8 cellular contexts compared by ENCODE assay signal in the genomic region with DNA sequence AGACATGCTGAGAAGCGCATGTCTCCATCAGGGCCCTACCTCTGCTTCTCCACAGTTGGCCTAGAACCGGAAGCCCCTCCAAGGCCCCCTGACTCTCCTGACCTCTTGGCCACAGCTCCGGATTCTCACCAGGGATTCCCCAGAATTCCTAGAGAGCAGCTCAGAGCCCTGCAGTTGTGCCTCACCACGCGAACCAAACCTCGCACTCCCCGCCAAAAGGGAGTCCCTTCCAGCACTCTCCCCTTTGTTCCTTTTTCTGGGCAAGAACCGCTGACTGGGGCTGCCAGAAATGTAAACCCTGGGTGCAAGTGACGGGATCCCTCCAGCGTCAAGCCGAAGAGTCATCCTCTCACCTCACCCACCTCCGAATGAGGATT. TPM values are rescaled to one million over a fixed set of nuclear protein-coding genes. Genes with fewer than 3 reads are reported as not detected.
DNase-seq lines count a peak whose midpoint lies in the region; ATAC-seq and TF ChIP-seq lines count a peak whose summit lies in the region.

No MANE protein-coding gene starts in this region.

- no peaks in the 10 kb centered on the region for H3K27me3 ChIP-seq in CD4-positive, alpha-beta T cell (ENCODE audit: control insufficient read depth, insufficient read depth, low read length)
- no peaks in the 10 kb centered on the region for H3K27me3 ChIP-seq in MG63

- H3K4me1 Mint-ChIP-seq in CD4-positive, alpha-beta T cell (ENCODE audit: low read depth): peaks cover 8% of the 10 kb centered on the region
- H3K4me1 Mint-ChIP-seq in osteocyte (ENCODE audit: unreplicated experiment): peaks cover 48% of the 10 kb centered on the region

- peaks cover 5% of the 10 kb centered on the region for H3K36me3 Mint-ChIP-seq in CD4-positive, alpha-beta T cell (ENCODE audit: low read depth)
- peaks cover 3% of the 10 kb centered on the region for H3K36me3 Mint-ChIP-seq in osteocyte (ENCODE audit: unreplicated experiment)

- CTCF ChIA-PET in CD4-positive, alpha-beta T cell (lab: Charles Lee): no interaction called here

- no peak for TF ChIP-seq CTCF in CD4-positive, alpha-beta T cell (IDR thresholded peaks at IDR 0.05)
- no peak for TF ChIP-seq CTCF in fibroblast of villous mesenchyme (IDR thresholded peaks at IDR 0.05; ENCODE audit: insufficient read depth, low read depth, low read length)
- no peak for TF ChIP-seq CTCF in osteocyte (IDR thresholded peaks at IDR 0.05)

- ATAC-seq in CD4-positive, alpha-beta T cell (ENCODE audit: poor library complexity): no peak

- no peaks in the 10 kb centered on the region for H3K36me3 ChIP-seq in MG63

- peak overlapping the region; percentile 93 for H3K4me3 Mint-ChIP-seq in CD4-positive, alpha-beta T cell
- H3K4me3 Mint-ChIP-seq in osteocyte (ENCODE audit: unreplicated experiment): peak overlapping the region; percentile 83

- no peak overlapping the region for H3K27ac ChIP-seq in CD4-positive, alpha-beta T cell (ENCODE audit: low read depth, low read length)

- no peaks in the 10 kb centered on the region for H3K9me3 ChIP-seq in CD4-positive, alpha-beta T cell (ENCODE audit: control insufficient read depth, low read length)
- H3K9me3 ChIP-seq in MG63: no peaks in the 10 kb centered on the region

- no peaks in the 10 kb centered on the region for H3K9me3 Mint-ChIP-seq in CD4-positive, alpha-beta T cell
- no peaks in the 10 kb centered on the region for H3K9me3 Mint-ChIP-seq in osteocyte (ENCODE audit: unreplicated experiment)

- H3K27me3 Mint-ChIP-seq in CD4-positive, alpha-beta T cell: peaks cover 15% of the 10 kb centered on the region
- no peaks in the 10 kb centered on the region for H3K27me3 Mint-ChIP-seq in osteocyte (ENCODE audit: unreplicated experiment)

- peak overlapping the region; percentile 58 for H3K27ac Mint-ChIP-seq in CD4-positive, alpha-beta T cell
- peak overlapping the region; percentile 93 for H3K27ac Mint-ChIP-seq in osteocyte (ENCODE audit: unreplicated experiment)

- no peak for DNase-seq in CD4-positive, alpha-beta T cell
- no peak for DNase-seq in MG63
- no peak for DNase-seq in fibroblast of villous mesenchyme (ENCODE audit: low read depth)
- DNase-seq in osteocyte (ENCODE audit: extremely low spot score, unreplicated experiment): no peak
- no peak for DNase-seq in NCI-H526 treated with DMSO at 0.1 percent for 48 hours (lab: John Stamatoyannopoulos, UW)
- DNase-seq in retina: no peak
- DNase-seq in OCI-M2 (lab: John Stamatoyannopoulos, UW; ENCODE audit: unreplicated experiment): no peak
- DNase-seq in SHP77 treated with DMSO at 0.1 percent for 48 hours (lab: John Stamatoyannopoulos, UW): no peak

- POLR2A ChIA-PET in CD4-positive, alpha-beta T cell (lab: Charles Lee): interaction anchor here (1.3 kb wide), 2 partner anchors 8 to 36 kb away, joined by 4 to 8 read pairs; a partner anchor contains a TSS

- intact Hi-C loops in CD4-positive, alpha-beta T cell (cut with DNase I, micrococcal nuclease): no loop called here

- H3K4me3 ChIP-seq in MG63: peak overlapping the region; percentile 52
- H3K4me3 ChIP-seq in fibroblast of villous mesenchyme (ENCODE audit: low read depth, low read length): peak overlapping the region; percentile 47

RNA-seq across cellular contexts. Expression of a gene that starts 36.7 kb away (rescaled TPM):
- total RNA-seq in CD4-positive, alpha-beta T cell: 10 to 100 TPM; 15.4 to 15.7 TPM
- total RNA-seq in MG63 (2014; rRNA removed; shearing (Covaris generic); ENCODE audit: low replicate concordance): 1.9 and 6.1 TPM in 2 replicates
- total RNA-seq in fibroblast of villous mesenchyme (19.4 and 31.9 TPM in 2 replicates), osteocyte (239 and 248 TPM in 2 replicates)
